8 cellular contexts compared by ENCODE assay signal in the genomic region with DNA sequence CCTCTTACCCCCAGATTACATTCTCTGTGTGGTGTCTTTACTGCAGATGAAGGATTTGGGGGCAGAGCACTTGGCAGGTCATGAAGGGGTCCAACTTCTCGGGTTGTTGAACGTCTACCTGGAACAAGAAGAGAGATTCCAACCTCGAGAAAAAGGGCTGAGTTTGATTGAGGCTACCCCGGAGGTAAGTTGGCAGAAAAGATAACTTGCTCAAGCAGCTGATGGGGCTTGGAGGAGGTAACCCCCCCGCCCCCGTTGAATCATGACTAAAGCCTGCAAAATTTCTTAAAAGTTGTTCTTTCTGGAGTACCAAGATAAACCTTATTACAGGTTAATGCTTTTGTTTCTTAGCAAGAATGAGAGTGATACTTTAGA. TPM values are rescaled to one million over a fixed set of nuclear protein-coding genes. Genes with fewer than 3 reads are reported as not detected.
DNase-seq lines count a peak whose midpoint lies in the region; ATAC-seq and TF ChIP-seq lines count a peak whose summit lies in the region.

No MANE protein-coding gene starts in this region.

- H3K27me3 Mint-ChIP-seq in progenitor cell of endocrine pancreas, result no peaks in the 10 kb centered on the region

- peak overlapping the region; percentile 88 for H3K4me3 ChIP-seq in epithelial cell of esophagus (ENCODE audit: low read length)

- H3K4me1 Mint-ChIP-seq in progenitor cell of endocrine pancreas (ENCODE audit: low read depth), result peaks cover 46% of the 10 kb centered on the region

- H3K36me3 Mint-ChIP-seq in progenitor cell of endocrine pancreas (ENCODE audit: insufficient read depth), result peaks cover 27% of the 10 kb centered on the region

- DNase-seq in GM03348 (ENCODE audit: low spot score) (peak; percentile 28), T-helper 22 cell (ENCODE audit: low read depth) (peak; percentile 1), epithelial cell of esophagus (ENCODE audit: low read depth) (peak; percentile 29), progenitor cell of endocrine pancreas (ENCODE audit: low spot score, unreplicated experiment) (no peak), globus pallidus (ENCODE audit: low spot score) (no peak)

- ATAC-seq in GM21529 (IDR thresholded peaks at IDR 0.05; ENCODE audit: unreplicated experiment) (no peak), HG02852 (IDR thresholded peaks at IDR 0.05; ENCODE audit: unreplicated experiment) (no peak), GM21528 (IDR thresholded peaks at IDR 0.05; ENCODE audit: low FRiP score, unreplicated experiment) (no peak)

- peak overlapping the region; percentile 96 for H3K27ac Mint-ChIP-seq in progenitor cell of endocrine pancreas

- no peaks in the 10 kb centered on the region for H3K9me3 Mint-ChIP-seq in progenitor cell of endocrine pancreas (ENCODE audit: low read depth)

- TF ChIP-seq CTCF in epithelial cell of esophagus (IDR thresholded peaks at IDR 0.05; ENCODE audit: insufficient read depth, low read depth, low read length, missing control alignments) (no peak), progenitor cell of endocrine pancreas (IDR thresholded peaks at IDR 0.05; ENCODE audit: unreplicated experiment) (no peak)

- H3K4me3 Mint-ChIP-seq in progenitor cell of endocrine pancreas (ENCODE audit: low read depth), result peak overlapping the region; percentile 100

RNA-seq across cellular contexts. Expression of a gene that starts 1.5 kb away (rescaled TPM):
- total RNA-seq in progenitor cell of endocrine pancreas, result 84.0 and 89.5 TPM in 2 replicates

Comparison
In these comparisons a context has a peak if more than half of its experiments do, and no peak if none do; other contexts are left out.
1. DNase-seq: peak in GM03348 (single experiment), T-helper 22 cell (single experiment) and epithelial cell of esophagus (single experiment); none in progenitor cell of endocrine pancreas (single experiment) and globus pallidus (single experiment).